Comparison of ENCODE assay signal across 8 cellular contexts in genomic region chr16:75304521-75305363, GRCh38. TPM values are rescaled to one million over a fixed set of nuclear protein-coding genes. Genes with fewer than 3 reads are reported as not detected.
DNase-seq lines count a peak whose midpoint lies in the region; ATAC-seq and TF ChIP-seq lines count a peak whose summit lies in the region.

No MANE protein-coding gene starts in this region.

- peak overlapping the region; percentile 5 for H3K56ac ChIP-seq in mesendoderm (ENCODE audit: low read length)

- no peak overlapping the region for H2AK5ac ChIP-seq in mesendoderm (ENCODE audit: low read length)

- TF ChIP-seq CTCF in chondrocyte (IDR thresholded peaks at IDR 0.05) (no peak), upper lobe of right lung (IDR thresholded peaks at IDR 0.05) (no peak)

- no peaks in the 10 kb centered on the region for H3K79me2 ChIP-seq in mesendoderm (ENCODE audit: control insufficient read depth, insufficient read depth, low read length)

- peak overlapping the region; percentile 96 for H3K27ac Mint-ChIP-seq in chondrocyte (ENCODE audit: unreplicated experiment)

- intact Hi-C loops in upper lobe of right lung (cut with DNase I): no loop called here

- H3K36me3 ChIP-seq in HUES48 (ENCODE audit: control insufficient read depth, insufficient read depth, low read length) (peaks cover 51% of the 10 kb centered on the region), mesendoderm (ENCODE audit: control insufficient read depth, insufficient read depth, low read length) (peaks cover 2% of the 10 kb centered on the region), upper lobe of right lung (peaks cover 22% of the 10 kb centered on the region)

- no peak overlapping the region for H2BK120ac ChIP-seq in mesendoderm (ENCODE audit: low read depth, low read length)

- DNase-seq in A172 (ENCODE audit: low spot score): peak; percentile 92
- DNase-seq in chondrocyte (ENCODE audit: low spot score): no peak
- peak; percentile 42 for DNase-seq in mesendoderm
- no peak for DNase-seq in upper lobe of right lung
- no peak for DNase-seq in DMS153 (lab: John Stamatoyannopoulos, UW)

- peak overlapping the region; percentile 57 for H3K23ac ChIP-seq in mesendoderm (ENCODE audit: low read length)

- H3K4ac ChIP-seq in mesendoderm (ENCODE audit: low read depth, low read length): no peak overlapping the region

- no CpG with 5 or more reads among the region's 4 CpGs for WGBS in mesendoderm (ENCODE audit: extremely low coverage, insufficient coverage, low lambda C conversion rate)

- H3K4me1 Mint-ChIP-seq in chondrocyte (ENCODE audit: low read depth): peaks cover 29% of the 10 kb centered on the region

- no peak overlapping the region for H3K18ac ChIP-seq in mesendoderm (ENCODE audit: low read length)

- no peaks in the 10 kb centered on the region for H3K27me3 ChIP-seq in HUES48 (ENCODE audit: control insufficient read depth, insufficient read depth, low read length)
- H3K27me3 ChIP-seq in mesendoderm (ENCODE audit: insufficient read depth, low read length, poor library complexity): no peaks in the 10 kb centered on the region
- no peaks in the 10 kb centered on the region for H3K27me3 ChIP-seq in upper lobe of right lung

- no peaks in the 10 kb centered on the region for H3K9me3 Mint-ChIP-seq in chondrocyte (ENCODE audit: low read depth)

- H3K27me3 Mint-ChIP-seq in chondrocyte (ENCODE audit: low read depth): no peaks in the 10 kb centered on the region

- H3K9me3 ChIP-seq in HUES48 (ENCODE audit: control insufficient read depth, insufficient read depth, low read length): no peaks in the 10 kb centered on the region
- H3K9me3 ChIP-seq in upper lobe of right lung: no peaks in the 10 kb centered on the region

- H3K4me1 ChIP-seq in HUES48 (ENCODE audit: control insufficient read depth, insufficient read depth, low read length) (0 out of 2 replicates have a peak, but pooled peaks cover 5% of the 10 kb centered on the region), mesendoderm (ENCODE audit: control insufficient read depth, low read depth, low read length) (no peaks in the 10 kb centered on the region), upper lobe of right lung (peaks cover 21% of the 10 kb centered on the region)

- H2BK15ac ChIP-seq in mesendoderm (replicated peaks; ENCODE audit: low read depth): no peak overlapping the region

- no peaks in the 10 kb centered on the region for H3K79me1 ChIP-seq in mesendoderm (ENCODE audit: low read length)

- H3K4me2 ChIP-seq in mesendoderm (ENCODE audit: low read length): no peak overlapping the region

- H4K5ac ChIP-seq in mesendoderm (ENCODE audit: low read length): no peak overlapping the region

- H3K9ac ChIP-seq in HUES48 (ENCODE audit: low read depth, low read length): no peak overlapping the region
- no peak overlapping the region for H3K9ac ChIP-seq in mesendoderm (ENCODE audit: low read length)

- peak overlapping the region; percentile 40 for H3K4me3 Mint-ChIP-seq in chondrocyte (ENCODE audit: unreplicated experiment)

- H3K27ac ChIP-seq in HUES48 (ENCODE audit: low read depth, low read length): peak overlapping the region; percentile 86
- peak overlapping the region; percentile 7 for H3K27ac ChIP-seq in mesendoderm (ENCODE audit: low read depth, low read length)
- peak overlapping the region; percentile 81 for H3K27ac ChIP-seq in upper lobe of right lung

- peaks cover 5% of the 10 kb centered on the region for H3K36me3 Mint-ChIP-seq in chondrocyte (ENCODE audit: low read depth)

- H2BK5ac ChIP-seq in mesendoderm (ENCODE audit: low read length): no peak overlapping the region

- no peak overlapping the region for H4K8ac ChIP-seq in mesendoderm (ENCODE audit: low read depth, low read length)

- ATAC-seq in upper lobe of right lung (peak; percentile 28), HG03439 (IDR thresholded peaks at IDR 0.05; ENCODE audit: unreplicated experiment) (no peak), GM21423 (IDR thresholded peaks at IDR 0.05; ENCODE audit: unreplicated experiment) (no peak)

- no peak overlapping the region for H3K4me3 ChIP-seq in HUES48 (ENCODE audit: low read depth, low read length)
- no peak overlapping the region for H3K4me3 ChIP-seq in mesendoderm (ENCODE audit: low read length)
- H3K4me3 ChIP-seq in upper lobe of right lung: no peak overlapping the region

RNA-seq across cellular contexts. Expression of gene BCAR1, which starts 53.3 kb away (rescaled TPM):
- total RNA-seq in A172 (2014; rRNA removed; shearing (Covaris generic)): 85.8 and 106 TPM in 2 replicates
- total RNA-seq in chondrocyte (125 to 140 TPM (median 125 TPM) in 3 replicates), upper lobe of right lung (61.7 TPM)
- polyA plus RNA-seq in mesendoderm (2013, experiment 1 of 2): 108 TPM
- polyA plus RNA-seq in mesendoderm (2013, experiment 2 of 2): 108 TPM

Comparison
In these comparisons a context has a peak if more than half of its experiments do, and no peak if none do; other contexts are left out.
1. DNase-seq: peak in A172 (single experiment) and mesendoderm (single experiment); none in chondrocyte (single experiment), upper lobe of right lung (single experiment) and DMS153 (single experiment).
2. H3K27ac ChIP-seq: peak in every context shown above with its lines; median percentile 86 in HUES48; 81 in upper lobe of right lung; 7 in mesendoderm.